In the genomic region with DNA sequence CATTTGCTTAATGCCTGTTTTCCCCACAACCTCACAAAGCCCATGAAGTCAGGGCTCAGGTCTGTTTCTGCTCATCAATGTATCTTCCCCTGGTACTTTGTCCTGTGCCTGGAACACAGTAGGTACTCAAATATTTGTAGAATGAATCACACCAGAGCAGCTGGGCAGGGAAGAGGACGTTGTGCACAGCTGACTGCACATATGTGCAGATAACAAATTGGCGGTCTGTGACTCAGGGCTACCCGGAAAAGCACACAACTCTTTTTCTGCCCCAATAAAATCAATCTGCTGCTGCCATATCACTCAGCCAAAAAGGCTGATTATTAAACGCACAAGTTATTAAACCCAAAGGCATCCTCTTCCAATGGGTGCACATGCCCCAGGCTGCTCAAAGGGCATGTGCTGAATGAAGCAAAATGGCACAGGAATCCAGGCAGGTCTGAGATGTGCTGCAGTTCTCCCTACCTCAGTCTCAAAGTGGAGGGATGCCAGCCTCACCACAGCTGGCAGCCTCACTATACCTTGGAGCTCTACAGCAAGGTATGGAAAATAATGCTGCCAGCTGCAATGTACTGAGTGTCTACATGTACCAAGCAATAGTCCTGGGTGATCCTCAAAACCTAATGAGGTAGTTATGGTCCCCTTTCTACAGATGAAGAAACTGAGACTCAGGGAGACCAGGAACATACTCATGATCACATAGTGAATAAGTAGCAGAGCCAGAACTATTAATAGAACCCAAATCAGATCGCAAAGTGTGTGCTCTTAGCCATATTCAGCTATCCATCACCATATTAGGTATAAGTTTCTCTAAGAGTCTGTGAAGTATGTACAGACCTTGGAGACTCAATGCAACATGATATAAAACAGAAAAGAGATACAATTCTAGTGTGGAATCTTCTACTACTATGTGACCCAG, we compare ENCODE assay signal across 10 cellular contexts. TPM values are rescaled to one million over a fixed set of nuclear protein-coding genes. Genes with fewer than 3 reads are reported as not detected.
A peak's percentile ranks its signal among the peaks of the same experiment; 100 is the strongest.
DNase-seq lines count a peak whose midpoint lies in the region; ATAC-seq and TF ChIP-seq lines count a peak whose summit lies in the region.
"Had no signal": no experiment of that assay in that cellular context is flagged by ENCODE, and none has a peak within 500 bp of the region (broad histone marks: within the 10 kb centered on the region; RNA-seq: fewer than 3 reads in every experiment).

No MANE protein-coding gene starts in this region.

- peaks cover 13% of the 10 kb centered on the region for H3K4me1 ChIP-seq in mesenchymal stem cell (ENCODE audit: control insufficient read depth, insufficient read depth, low read depth, low read length)
- H3K4me1 ChIP-seq in effector memory CD4-positive, alpha-beta T cell (ENCODE audit: control insufficient read depth, insufficient read depth, low read length, poor library complexity, severe bottlenecking), result no peaks in the 10 kb centered on the region

- H2BK12ac ChIP-seq in mesenchymal stem cell (ENCODE audit: low read length in 2 of 2), result no peak overlapping the region

- H3K14ac ChIP-seq in mesenchymal stem cell (ENCODE audit: low read length in 2 of 2), result no peak overlapping the region

- H3K4me3 ChIP-seq in AG10803 (ENCODE audit: low read length), result no peak overlapping the region
- H3K4me3 ChIP-seq in dorsolateral prefrontal cortex, result no peak overlapping the region
- H3K4me3 ChIP-seq in mesenchymal stem cell (ENCODE audit: insufficient read depth in 1 of 2, low read depth in 1 of 2, low read length in 2 of 2), result no peak overlapping the region
- H3K4me3 ChIP-seq in effector memory CD4-positive, alpha-beta T cell (ENCODE audit: insufficient read depth, low read depth, low read length, poor library complexity, severe bottlenecking), result no peak overlapping the region

- H3K36me3 ChIP-seq in mesenchymal stem cell (ENCODE audit: control insufficient read depth in 1 of 2, insufficient read depth in 2 of 2, low read depth in 1 of 2, low read length in 2 of 2), result no peaks in the 10 kb centered on the region
- H3K36me3 ChIP-seq in effector memory CD4-positive, alpha-beta T cell (ENCODE audit: control insufficient read depth, insufficient read depth, low read length), result no peaks in the 10 kb centered on the region

- H3K4me2 ChIP-seq in mesenchymal stem cell (ENCODE audit: low read length, poor library complexity, severe bottlenecking), result no peak overlapping the region

- H2BK15ac ChIP-seq in mesenchymal stem cell (ENCODE audit: low read depth, poor library complexity, severe bottlenecking), result no peak overlapping the region

- H2BK120ac ChIP-seq in mesenchymal stem cell (ENCODE audit: low read depth, low read length), result no peak overlapping the region

- H4K91ac ChIP-seq in mesenchymal stem cell (ENCODE audit: low read length), result no peak overlapping the region

- H4K8ac ChIP-seq in mesenchymal stem cell (ENCODE audit: low read length), result no peak overlapping the region

- H3K4ac ChIP-seq in mesenchymal stem cell (ENCODE audit: low read depth in 1 of 2, low read length in 2 of 2), result no peak overlapping the region

- H3K9ac ChIP-seq in mesenchymal stem cell (ENCODE audit: low read length), result no peak overlapping the region

- H2AFZ ChIP-seq in mesenchymal stem cell (ENCODE audit: low read depth, low read length), result no peak overlapping the region

- H3K27me3 ChIP-seq in dorsolateral prefrontal cortex, result no peaks in the 10 kb centered on the region
- H3K27me3 ChIP-seq in mesenchymal stem cell (ENCODE audit: control insufficient read depth in 1 of 2, insufficient read depth in 1 of 2, low read length in 2 of 2), result no peaks in the 10 kb centered on the region
- no peaks in the 10 kb centered on the region for H3K27me3 ChIP-seq in effector memory CD4-positive, alpha-beta T cell (replicated peaks; ENCODE audit: control insufficient read depth, insufficient read depth, low read length, poor library complexity, severe bottlenecking)

- H3K23ac ChIP-seq in mesenchymal stem cell (ENCODE audit: low read length in 2 of 2), result no peak overlapping the region

- TF ChIP-seq CTCF in AG10803 (conservative IDR thresholded peaks at IDR 0.05; ENCODE audit: low read length) (no peak), dorsolateral prefrontal cortex (IDR thresholded peaks at IDR 0.05 in 54 of 56, conservative IDR thresholded peaks at IDR 0.05 in 2 of 56; ENCODE audit: low read depth in 1 of 56, partially characterized antibody in 56 of 56) (no peak)

- ATAC-seq in HG02938 (IDR thresholded peaks at IDR 0.05; ENCODE audit: unreplicated experiment) (no peak), GM19395 (IDR thresholded peaks at IDR 0.05; ENCODE audit: unreplicated experiment) (no peak)

- H3K9me3 ChIP-seq in mesenchymal stem cell (ENCODE audit: control insufficient read depth, low read length), result no peaks in the 10 kb centered on the region
- H3K9me3 ChIP-seq in effector memory CD4-positive, alpha-beta T cell (ENCODE audit: control insufficient read depth, low read length), result no peaks in the 10 kb centered on the region

- peak overlapping the region; percentile 28 for H2AK5ac ChIP-seq in mesenchymal stem cell (ENCODE audit: low read length, severe bottlenecking)

- H3K18ac ChIP-seq in mesenchymal stem cell (ENCODE audit: low read depth in 1 of 2, low read length in 2 of 2), result no peak overlapping the region

- H3K79me1 ChIP-seq in mesenchymal stem cell (replicated peaks; ENCODE audit: low read length, poor library complexity, severe bottlenecking), result no peaks in the 10 kb centered on the region

- intact Hi-C loops in dorsolateral prefrontal cortex (cut with DNase I), result no loop called here

- DNase-seq in AG10803 (ENCODE audit: low read depth), result peak; percentile 53
- DNase-seq in NCI-H1694 (lab: John Stamatoyannopoulos, UW), result peak; percentile 22
- no peak for DNase-seq in dorsolateral prefrontal cortex
- DNase-seq in mesenchymal stem cell, result peak; percentile 29
- DNase-seq in effector memory CD4-positive, alpha-beta T cell, result no peak
- no peak for DNase-seq in NCI-H82 treated with DMSO at 0.1 percent for 48 hours (lab: John Stamatoyannopoulos, UW; ENCODE audit: unreplicated experiment)
- DNase-seq: activated naive CD4-positive, alpha-beta T cell treated with anti-CD3 and anti-CD28 coated beads, Interleukin-2, amount 50 U/mL, for 16 hours; NCI-H1048 had no signal

- WGBS in mesenchymal stem cell, result 40% methylated on average over 4 of the region's 5 CpGs

- H2BK5ac ChIP-seq in mesenchymal stem cell (ENCODE audit: low read depth, low read length, poor library complexity, severe bottlenecking), result no peak overlapping the region

- H3K27ac ChIP-seq in dorsolateral prefrontal cortex (peak overlapping the region in 55 of 59 donors; percentile 5 to 94 (median 71)), mesenchymal stem cell (ENCODE audit: low read length, poor library complexity, severe bottlenecking) (peak overlapping the region; percentile 87)
- H3K27ac ChIP-seq in effector memory CD4-positive, alpha-beta T cell (ENCODE audit: insufficient read depth, low read length, poor library complexity, severe bottlenecking), result no peak overlapping the region

RNA-seq across cellular contexts. Expression of a gene that starts 43.4 kb away (rescaled TPM):
- 100 to 1,000 TPM; 191 to 480 (median 308) TPM for total RNA-seq in dorsolateral prefrontal cortex
- 1.4 TPM for polyA plus RNA-seq in mesenchymal stem cell (2013, experiment 1 of 2)
- polyA plus RNA-seq in mesenchymal stem cell (2013, experiment 2 of 2), result 1.2 TPM

Comparison
In these comparisons a context has a peak if more than half of its experiments do, and no peak if none do; other contexts are left out.
1. DNase-seq: peak in AG10803 (single experiment), NCI-H1694 (single experiment) and mesenchymal stem cell (single experiment); none in dorsolateral prefrontal cortex (0 of 10), effector memory CD4-positive, alpha-beta T cell (0 of 3) and NCI-H82 treated with DMSO at 0.1 percent for 48 hours (single experiment).